19 cellular contexts compared by ENCODE assay signal in the genomic region with DNA sequence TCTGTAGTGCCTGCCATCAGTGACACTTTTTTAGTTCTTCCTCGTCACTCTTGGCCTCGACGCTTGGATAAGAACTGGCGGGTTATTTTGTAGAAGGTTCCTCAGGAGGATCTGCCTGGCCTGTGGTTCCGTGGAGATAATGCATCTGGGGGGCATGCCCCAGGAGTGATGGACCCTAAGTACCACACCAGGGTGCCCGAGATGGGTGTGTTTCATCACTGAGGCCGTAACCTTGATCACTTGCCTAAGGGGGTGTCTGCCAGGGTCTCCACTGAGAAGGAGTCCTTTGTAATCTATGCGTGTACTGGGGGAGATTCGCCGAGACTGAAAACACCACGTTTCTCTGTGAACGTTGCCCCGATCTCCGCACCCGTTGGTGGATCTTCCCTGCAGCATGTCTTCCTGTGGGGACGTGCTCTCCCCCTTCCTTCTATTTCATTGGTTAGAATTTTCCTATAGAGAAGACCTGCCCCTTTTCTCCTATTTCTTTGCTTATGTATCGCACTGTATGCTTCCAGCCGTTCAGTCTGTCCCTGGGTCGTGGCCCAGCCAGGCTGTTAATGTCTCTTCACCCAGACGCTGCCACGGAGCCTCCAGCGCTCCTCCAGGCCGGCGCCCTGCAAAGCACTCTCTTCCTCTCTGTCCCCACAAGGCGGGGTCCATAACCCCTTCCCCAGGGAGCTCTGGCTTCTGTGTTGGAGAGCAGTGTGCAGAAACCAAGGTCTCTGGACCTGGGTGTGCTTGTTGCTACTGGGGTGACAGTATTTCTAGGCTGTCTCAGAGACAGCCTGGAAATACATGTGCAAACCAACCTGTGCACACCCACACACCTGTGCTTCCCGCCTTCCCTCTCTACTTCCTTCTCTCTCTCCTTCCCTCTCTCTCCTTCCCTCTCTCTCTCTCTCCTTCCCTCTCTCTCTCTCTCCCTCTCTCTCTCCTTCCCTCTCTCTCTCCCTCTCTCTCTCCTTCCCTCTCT. TPM values are rescaled to one million over a fixed set of nuclear protein-coding genes. Genes with fewer than 3 reads are reported as not detected.
A peak's percentile ranks its signal among the peaks of the same experiment; 100 is the strongest.
DNase-seq lines count a peak whose midpoint lies in the region; ATAC-seq, FAIRE-seq and TF ChIP-seq lines count a peak whose summit lies in the region.
"Had no signal": no experiment of that assay in that cellular context is flagged by ENCODE, and none has a peak within 500 bp of the region (broad histone marks: within the 10 kb centered on the region; RNA-seq: fewer than 3 reads in every experiment).

No MANE protein-coding gene starts in this region.

- no peaks in the 10 kb centered on the region for H3K79me2 ChIP-seq in H1 (ENCODE audit: control insufficient read depth in 1 of 2, insufficient read depth in 2 of 2, low read length in 2 of 2)

- peaks cover 0 to 5% (median 1%) of the 10 kb centered on the region in 4 experiments; a peak in 4 of 7 replicates for H3K27me3 ChIP-seq in H1 (replicated peaks in 1 of 4; ENCODE audit: control insufficient read depth in 3 of 4, extremely low read depth in 1 of 4, insufficient read depth in 3 of 4, low read length in 3 of 4)
- H3K27me3 ChIP-seq in effector memory CD4-positive, alpha-beta T cell (replicated peaks; ENCODE audit: control insufficient read depth, insufficient read depth, low read length, poor library complexity, severe bottlenecking) = peaks cover 5% of the 10 kb centered on the region
- H3K27me3 ChIP-seq: ascending aorta, uterus had no signal

- POLR2A ChIA-PET in activated CD8-positive, alpha-beta T cell treated with anti-CD3 and anti-CD28 coated beads, Interleukin-2, amount 10 ng/mL, durations not matched to agents 7 days and 5 days (lab: Charles Lee) = no interaction called here
- POLR2A ChIA-PET in activated CD8-positive, alpha-beta T cell treated with anti-CD3 and anti-CD28 coated beads for 36 hours (lab: Charles Lee) = no interaction called here
- POLR2A ChIA-PET in HEK293 (lab: Yijun Ruan, JAX) = no interaction called here
- POLR2A ChIA-PET in H1 (lab: Charles Lee; ENCODE audit: partially characterized antibody) = no interaction called here

- H2AK5ac ChIP-seq in H1 (ENCODE audit: low read depth, low read length) = no peak overlapping the region

- H2AFZ ChIP-seq in H1 (ENCODE audit: low read length) = no peak overlapping the region

- TF ChIP-seq CTCF in activated CD8-positive, alpha-beta T cell treated with anti-CD3 and anti-CD28 coated beads for 36 hours (IDR thresholded peaks at IDR 0.05) = no peak
- TF ChIP-seq CTCF in HEK293 (tag by site-specific recombination; IDR thresholded peaks at IDR 0.05) (no peak), H1 (IDR thresholded peaks at IDR 0.05; ENCODE audit: control extremely low read depth in 1 of 3, insufficient read depth in 1 of 3, low read depth in 1 of 3, low read length in 3 of 3) (no peak), osteocyte (IDR thresholded peaks at IDR 0.05) (no peak)

- no peak overlapping the region for H2BK5ac ChIP-seq in H1 (ENCODE audit: low read depth, low read length)

- peaks cover 3% of the 10 kb centered on the region; the same call in 1 of the 2 replicates for H3K23me2 ChIP-seq in H1 (ENCODE audit: low read depth, low read length)

- intact Hi-C loops in activated CD8-positive, alpha-beta T cell treated with anti-CD3 and anti-CD28 coated beads for 36 hours (cut with micrococcal nuclease) = no loop called here

- no peak for TF ChIP-seq EP300 in H1 (IDR thresholded peaks at IDR 0.05; ENCODE audit: borderline replicate concordance in 1 of 2, low read depth in 2 of 2, low read length in 2 of 2)

- peaks cover 0 to 2% of the 10 kb centered on the region in 2 experiments for H4K20me1 ChIP-seq in H1 (replicated peaks in 1 of 2; ENCODE audit: control insufficient read depth in 1 of 2, insufficient read depth in 2 of 2, low read length in 2 of 2)

- H3K9me3 Mint-ChIP-seq in activated CD8-positive, alpha-beta T cell treated with anti-CD3 and anti-CD28 coated beads, Interleukin-2, amount 10 ng/mL, durations not matched to agents 7 days and 5 days (ENCODE audit: insufficient read depth) = peaks cover 3% of the 10 kb centered on the region
- H3K9me3 Mint-ChIP-seq in activated CD8-positive, alpha-beta T cell treated with anti-CD3 and anti-CD28 coated beads for 36 hours = no peaks in the 10 kb centered on the region
- H3K9me3 Mint-ChIP-seq in osteocyte (ENCODE audit: unreplicated experiment) = no peaks in the 10 kb centered on the region

- no peak overlapping the region for H4K91ac ChIP-seq in H1 (replicated peaks; ENCODE audit: insufficient read length, low read length)

- H3K27ac ChIP-seq in HEK293 (ENCODE audit: extremely low read depth, low read depth, low read length) = no peak overlapping the region
- no peak overlapping the region for H3K27ac ChIP-seq in H1 (ENCODE audit: low read depth, low read length)
- no peak overlapping the region for H3K27ac ChIP-seq in effector memory CD4-positive, alpha-beta T cell (ENCODE audit: insufficient read depth, low read length, poor library complexity, severe bottlenecking)
- H3K27ac ChIP-seq: ascending aorta, prostate gland, RWPE1, uterus had no signal

- no peak overlapping the region for H3K18ac ChIP-seq in H1 (ENCODE audit: extremely low read depth, low read length)

- H3K4me3 ChIP-seq in HEK293 (ENCODE audit: low read depth, low read length) (no peak overlapping the region), H1 (ENCODE audit: extremely low read depth in 1 of 4, insufficient read depth in 2 of 4, low read depth in 3 of 4, low read length in 4 of 4) (no peak overlapping the region)
- no peak overlapping the region for H3K4me3 ChIP-seq in effector memory CD4-positive, alpha-beta T cell (ENCODE audit: insufficient read depth, low read depth, low read length, poor library complexity, severe bottlenecking)
- H3K4me3 ChIP-seq: ascending aorta, prostate gland, uterus had no signal

- peak; percentile 35 for ATAC-seq in activated CD8-positive, alpha-beta T cell treated with anti-CD3 and anti-CD28 coated beads, Interleukin-2, amount 10 ng/mL, durations not matched to agents 7 days and 5 days
- no peak for ATAC-seq in activated CD8-positive, alpha-beta T cell treated with anti-CD3 and anti-CD28 coated beads for 36 hours
- peak; percentile 34 for ATAC-seq in stimulated activated naive CD8-positive, alpha-beta T cell treated with anti-CD3 and anti-CD28 coated beads, Interleukin-15, Interleukin-2, amounts not matched to agents 100 U/mL and 50 U/mL, for 24 hours
- no peak for ATAC-seq in HG02970 (IDR thresholded peaks at IDR 0.05; ENCODE audit: low FRiP score, unreplicated experiment)
- ATAC-seq: SK-N-SH treated with all-trans-retinoic acid at 6 μM for 48 hours had no signal

- H2BK20ac ChIP-seq in H1 (ENCODE audit: low read length) = no peak overlapping the region

- no peaks in the 10 kb centered on the region for H3K9me3 ChIP-seq in HEK293 (ENCODE audit: control insufficient read depth, insufficient read depth, low read depth, low read length)
- H3K9me3 ChIP-seq in H1 (ENCODE audit: insufficient read depth in 2 of 2, low read depth in 1 of 2, low read length in 1 of 2) = no peaks in the 10 kb centered on the region; a peak in 1 of 4 replicates
- H3K9me3 ChIP-seq in effector memory CD4-positive, alpha-beta T cell (ENCODE audit: control insufficient read depth, low read length) = no peaks in the 10 kb centered on the region
- H3K9me3 ChIP-seq: ascending aorta, prostate gland, uterus had no signal

- H3K56ac ChIP-seq in H1 (replicated peaks; ENCODE audit: insufficient read length, low read depth, low read length) = no peak overlapping the region

- no peak overlapping the region for H2BK120ac ChIP-seq in H1 (replicated peaks; ENCODE audit: low read depth, low read length)

- no peak overlapping the region for H3K4me3 Mint-ChIP-seq in activated CD8-positive, alpha-beta T cell treated with anti-CD3 and anti-CD28 coated beads, Interleukin-2, amount 10 ng/mL, durations not matched to agents 7 days and 5 days
- no peak overlapping the region for H3K4me3 Mint-ChIP-seq in activated CD8-positive, alpha-beta T cell treated with anti-CD3 and anti-CD28 coated beads for 36 hours
- no peak overlapping the region for H3K4me3 Mint-ChIP-seq in osteocyte (ENCODE audit: unreplicated experiment)
- H3K4me3 Mint-ChIP-seq: memory B cell had no signal

- CTCF ChIA-PET in activated CD8-positive, alpha-beta T cell treated with anti-CD3 and anti-CD28 coated beads, Interleukin-2, amount 10 ng/mL, durations not matched to agents 7 days and 5 days (lab: Charles Lee) = no interaction called here
- CTCF ChIA-PET in activated CD8-positive, alpha-beta T cell treated with anti-CD3 and anti-CD28 coated beads for 36 hours (lab: Charles Lee) = no interaction called here
- CTCF ChIA-PET in HEK293 (lab: Yijun Ruan, JAX) = no interaction called here
- CTCF ChIA-PET in H1 (lab: Charles Lee; ENCODE audit: partially characterized antibody) = no interaction called here

- no peaks in the 10 kb centered on the region for H3K36me3 Mint-ChIP-seq in activated CD8-positive, alpha-beta T cell treated with anti-CD3 and anti-CD28 coated beads, Interleukin-2, amount 10 ng/mL, durations not matched to agents 7 days and 5 days (ENCODE audit: low read depth)
- H3K36me3 Mint-ChIP-seq in activated CD8-positive, alpha-beta T cell treated with anti-CD3 and anti-CD28 coated beads for 36 hours (ENCODE audit: low read depth) = no peaks in the 10 kb centered on the region
- H3K36me3 Mint-ChIP-seq in osteocyte (ENCODE audit: unreplicated experiment) = no peaks in the 10 kb centered on the region

- no peak for FAIRE-seq in H1 (lab: Jason Lieb, UNC)

- H3K14ac ChIP-seq in H1 (ENCODE audit: insufficient read length) = no peak overlapping the region

- H2BK12ac ChIP-seq in H1 (ENCODE audit: low read depth, low read length) = no peak overlapping the region

- WGBS in H1 (ENCODE audit: extremely low coverage in 1 of 2, insufficient coverage in 1 of 2, insufficient read length in 1 of 2, insufficient replicate concordance in 2 of 2, low coverage in 1 of 2, low lambda C conversion rate in 2 of 2, missing lambda C conversion rate in 1 of 2), 2 experiments = 91% methylated on average over 20 of the region's 26 CpGs; no CpG with 5 or more reads in 1 of the 2 experiments

- H3K4ac ChIP-seq in H1 (replicated peaks; ENCODE audit: insufficient read length, low read depth, low read length) = no peak overlapping the region

- no peak for TF ChIP-seq POLR2A in H1 (IDR thresholded peaks at IDR 0.05; ENCODE audit: control extremely low read depth in 1 of 2, low read depth in 2 of 2, low read length in 2 of 2)

- H3K27ac Mint-ChIP-seq in activated CD8-positive, alpha-beta T cell treated with anti-CD3 and anti-CD28 coated beads, Interleukin-2, amount 10 ng/mL, durations not matched to agents 7 days and 5 days = no peak overlapping the region
- H3K27ac Mint-ChIP-seq in activated CD8-positive, alpha-beta T cell treated with anti-CD3 and anti-CD28 coated beads for 36 hours = no peak overlapping the region
- H3K27ac Mint-ChIP-seq in osteocyte (ENCODE audit: unreplicated experiment) = no peak overlapping the region
- H3K27ac Mint-ChIP-seq: memory B cell had no signal

- H3K9ac ChIP-seq in H1 (replicated peaks in 1 of 4; ENCODE audit: extremely low read depth in 1 of 4, low read depth in 3 of 4, low read length in 3 of 4) = no peak overlapping the region

- no peak overlapping the region for H3K23ac ChIP-seq in H1 (ENCODE audit: insufficient read length)

- H4K5ac ChIP-seq in H1 (ENCODE audit: insufficient read length, low read depth, low read length) = no peak overlapping the region

- no peaks in the 10 kb centered on the region for H3K79me1 ChIP-seq in H1 (ENCODE audit: low read depth, low read length)

- no peak overlapping the region for H4K8ac ChIP-seq in H1 (ENCODE audit: extremely low read depth, insufficient read depth, low read length)

- H3K4me2 ChIP-seq in H1 (ENCODE audit: insufficient read depth in 1 of 2, low read depth in 2 of 2, low read length in 2 of 2) = no peak overlapping the region

- peaks cover 14% of the 10 kb centered on the region for H3K27me3 Mint-ChIP-seq in activated CD8-positive, alpha-beta T cell treated with anti-CD3 and anti-CD28 coated beads, Interleukin-2, amount 10 ng/mL, durations not matched to agents 7 days and 5 days (ENCODE audit: low read depth)
- H3K27me3 Mint-ChIP-seq in activated CD8-positive, alpha-beta T cell treated with anti-CD3 and anti-CD28 coated beads for 36 hours = peaks cover 16% of the 10 kb centered on the region
- H3K27me3 Mint-ChIP-seq in osteocyte (ENCODE audit: unreplicated experiment) = peaks cover 25% of the 10 kb centered on the region

- peak overlapping the region; percentile 0; the same call in 1 of the 2 replicates for H2BK15ac ChIP-seq in H1 (ENCODE audit: low read length)

- H3K4me1 Mint-ChIP-seq in activated CD8-positive, alpha-beta T cell treated with anti-CD3 and anti-CD28 coated beads, Interleukin-2, amount 10 ng/mL, durations not matched to agents 7 days and 5 days (ENCODE audit: low read depth) = no peaks in the 10 kb centered on the region
- H3K4me1 Mint-ChIP-seq in activated CD8-positive, alpha-beta T cell treated with anti-CD3 and anti-CD28 coated beads for 36 hours (ENCODE audit: low read depth) = peaks cover 4% of the 10 kb centered on the region
- peaks cover 2% of the 10 kb centered on the region for H3K4me1 Mint-ChIP-seq in osteocyte (ENCODE audit: unreplicated experiment)

- no peaks in the 10 kb centered on the region for H3K36me3 ChIP-seq in HEK293 (ENCODE audit: control insufficient read depth in 2 of 2, insufficient read depth in 1 of 2, low read length in 2 of 2)
- H3K36me3 ChIP-seq in H1 (ENCODE audit: control insufficient read depth in 2 of 4, insufficient read depth in 4 of 4, low read length in 3 of 4) = no peaks in the 10 kb centered on the region
- no peaks in the 10 kb centered on the region for H3K36me3 ChIP-seq in effector memory CD4-positive, alpha-beta T cell (ENCODE audit: control insufficient read depth, insufficient read depth, low read length)
- H3K36me3 ChIP-seq: ascending aorta, prostate gland, uterus had no signal

- TF ChIP-seq RAD21 in H1 (IDR thresholded peaks at IDR 0.05 in 1 of 2, conservative IDR thresholded peaks at IDR 0.05 in 1 of 2; ENCODE audit: low read depth in 2 of 2, low read length in 2 of 2) = no peak

- H3K4me1 ChIP-seq in HEK293 (ENCODE audit: control insufficient read depth, insufficient read depth, low read length) (no peaks in the 10 kb centered on the region), H1 (replicated peaks in 1 of 4; ENCODE audit: control insufficient read depth in 3 of 4, insufficient read depth in 4 of 4, low read length in 3 of 4) (peaks cover 0 to 9% (median 7%) of the 10 kb centered on the region in 4 experiments; a peak in 6 of 7 replicates)
- H3K4me1 ChIP-seq in effector memory CD4-positive, alpha-beta T cell (ENCODE audit: control insufficient read depth, insufficient read depth, low read length, poor library complexity, severe bottlenecking) = no peaks in the 10 kb centered on the region
- H3K4me1 ChIP-seq: ascending aorta, prostate gland, uterus had no signal

- no peak for DNase-seq in activated CD8-positive, alpha-beta T cell treated with anti-CD3 and anti-CD28 coated beads, Interleukin-2, amount 10 ng/mL, durations not matched to agents 7 days and 5 days
- DNase-seq in activated CD8-positive, alpha-beta T cell treated with anti-CD3 and anti-CD28 coated beads for 36 hours = no peak
- DNase-seq in H1 (ENCODE audit: low read depth in 1 of 2, low spot score in 2 of 2) (no peak), osteocyte (ENCODE audit: extremely low spot score, unreplicated experiment) (no peak)
- DNase-seq in stimulated activated naive CD8-positive, alpha-beta T cell treated with anti-CD3 and anti-CD28 coated beads, Interleukin-15, Interleukin-2, amounts not matched to agents 100 U/mL and 50 U/mL, for 24 hours = no peak
- no peak for DNase-seq in effector memory CD4-positive, alpha-beta T cell
- DNase-seq: activated CD4-positive, alpha-beta T cell treated with anti-CD3 and anti-CD28 coated beads for 48 hours; activated naive CD4-positive, alpha-beta T cell treated with anti-CD3 and anti-CD28 coated beads, Interleukin-2, amount 50 U/mL, for 16 hours; KBM-7; NCI-H1694; uterus had no signal

RNA-seq across cellular contexts. Expression of gene DPYSL4, which starts 14.4 kb away (rescaled TPM):
- 1 to 10 TPM; 1.2 to 2.2 TPM for total RNA-seq in activated CD8-positive, alpha-beta T cell treated with anti-CD3 and anti-CD28 coated beads, Interleukin-2, amount 10 ng/mL, durations not matched to agents 7 days and 5 days
- total RNA-seq in activated CD8-positive, alpha-beta T cell treated with anti-CD3 and anti-CD28 coated beads for 36 hours = 10 to 100 TPM; 20.9 to 23.2 TPM
- 15.2 and 16.4 TPM in 2 replicates for total RNA-seq in H1 (2021; fragmentation: NEBNext Ultra II Directional; extraction: Animal tissue kit (Norgen Biotek cat#: 25700))
- 12.9 and 21.6 TPM in 2 replicates for polyA plus RNA-seq in H1 (2011; rRNA removed)
- polyA plus RNA-seq in H1 (2011; cell fraction: cytosol; rRNA removed) = 12.2 TPM
- polyA plus RNA-seq in H1 (2011; cell fraction: nucleus; rRNA removed) = 51.0 TPM
- polyA plus RNA-seq in H1 (2012, experiment 1 of 2) = 17.8 to 24.2 TPM (median 20.8 TPM) in 4 replicates
- 13.3 TPM for polyA plus RNA-seq in H1 (2012, experiment 2 of 2)
- 15.1 TPM for polyA plus RNA-seq in H1 (2013, experiment 1 of 2)
- 13.3 TPM for polyA plus RNA-seq in H1 (2013, experiment 2 of 2)
- polyA minus RNA-seq in H1 (2011; rRNA and poly(A)+ RNA removed) = 7.1 and 10.2 TPM in 2 replicates
- 7.7 TPM for polyA minus RNA-seq in H1 (2011; cell fraction: cytosol; rRNA and poly(A)+ RNA removed)
- 9.5 TPM for polyA minus RNA-seq in H1 (2011; cell fraction: nucleus; rRNA and poly(A)+ RNA removed)
- total RNA-seq in osteocyte = 33.8 and 34.7 TPM in 2 replicates
- total RNA-seq: ascending aorta, HT-29 had no signal

Comparison
In these comparisons a context has a peak if more than half of its experiments do, and no peak if none do; other contexts are left out.
1. ATAC-seq: peak in activated CD8-positive, alpha-beta T cell treated with anti-CD3 and anti-CD28 coated beads, Interleukin-2, amount 10 ng/mL, durations not matched to agents 7 days and 5 days (single experiment) and stimulated activated naive CD8-positive, alpha-beta T cell treated with anti-CD3 and anti-CD28 coated beads, Interleukin-15, Interleukin-2, amounts not matched to agents 100 U/mL and 50 U/mL, for 24 hours (single experiment); none in activated CD8-positive, alpha-beta T cell treated with anti-CD3 and anti-CD28 coated beads for 36 hours (single experiment) and HG02970 (single experiment).